7 cellular contexts compared by ENCODE assay signal in the genomic region with DNA sequence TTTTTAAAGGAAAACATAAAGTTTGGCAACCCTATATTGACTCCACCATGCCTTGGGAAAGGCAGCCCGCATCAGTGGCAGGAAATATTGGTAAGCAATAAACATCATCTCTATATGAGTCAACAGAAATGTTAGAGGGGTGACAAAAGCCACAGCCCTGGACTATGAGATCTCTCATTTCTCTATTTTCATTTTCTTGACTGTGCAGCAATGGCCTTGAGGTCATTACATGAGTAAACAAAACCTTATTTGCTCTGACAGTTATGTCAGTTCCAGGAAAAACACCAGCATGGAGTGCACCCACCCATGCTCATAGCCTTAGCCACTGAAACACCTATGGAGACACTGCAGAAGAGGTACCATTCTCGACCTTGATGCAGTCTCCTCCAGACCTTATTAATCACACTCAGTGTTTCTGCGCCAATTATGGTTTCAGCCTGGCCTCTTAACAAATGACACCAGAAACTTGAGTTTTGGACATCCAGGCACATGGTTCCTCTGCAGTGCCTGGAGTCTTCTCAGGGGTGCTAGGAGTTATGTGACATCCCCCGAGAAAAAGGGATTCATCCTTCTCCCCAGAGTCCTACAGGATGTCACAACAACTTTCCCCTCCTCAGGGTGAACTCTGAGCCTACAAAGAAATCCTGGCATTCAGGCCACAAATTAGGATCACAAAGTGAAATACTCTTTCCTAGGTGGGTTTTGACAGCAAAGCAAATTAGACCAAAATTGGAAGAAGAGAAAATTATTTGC. TPM values are rescaled to one million over a fixed set of nuclear protein-coding genes. Genes with fewer than 3 reads are reported as not detected.
DNase-seq lines count a peak whose midpoint lies in the region; ATAC-seq and TF ChIP-seq lines count a peak whose summit lies in the region.

No MANE protein-coding gene starts in this region.

- TF ChIP-seq EP300 in sigmoid colon (IDR thresholded peaks at IDR 0.05): no peak

- DNase-seq in left lobe of liver (ENCODE audit: low spot score): no peak
- no peak for DNase-seq in stimulated activated CD4-positive, alpha-beta T cell treated with anti-CD3 and anti-CD28 coated beads, Interleukin-2, amount 100 ng/mL, for 24 hours
- DNase-seq in inferior parietal cortex (ENCODE audit: extremely low spot score): no peak
- no peak for DNase-seq in sigmoid colon

- TF ChIP-seq CTCF in sigmoid colon (IDR thresholded peaks at IDR 0.05): no peak

- H3K4me1 ChIP-seq in sigmoid colon: peaks cover 0 to 9% (median 3%) of the 10 kb centered on the region in 4 donors

- H3K27ac ChIP-seq in sigmoid colon: no peak overlapping the region

- 71 to 73% methylated on average over 4 of the region's 4 CpGs for WGBS in sigmoid colon, 2 donors

- H3K27me3 ChIP-seq in sigmoid colon: no peaks in the 10 kb centered on the region

- no peaks in the 10 kb centered on the region for H3K36me3 ChIP-seq in sigmoid colon

- TF ChIP-seq POLR2A in sigmoid colon (IDR thresholded peaks at IDR 0.05): no peak

- H3K9me3 ChIP-seq in sigmoid colon: no peaks in the 10 kb centered on the region

- intact Hi-C loops in sigmoid colon (cut with DNase I): no loop called here

- ATAC-seq in GM18873 (IDR thresholded peaks at IDR 0.05; ENCODE audit: low FRiP score, unreplicated experiment): peak; percentile 98
- ATAC-seq in GM21723 (IDR thresholded peaks at IDR 0.05; ENCODE audit: unreplicated experiment): peak; percentile 98
- ATAC-seq in HG03558 (IDR thresholded peaks at IDR 0.05; ENCODE audit: extremely low read depth, unreplicated experiment): peak; percentile 96
- peak; percentile 86 for ATAC-seq in left lobe of liver

- no peak overlapping the region for H3K4me3 ChIP-seq in sigmoid colon

RNA-seq across cellular contexts. Expression of a gene that starts 16.0 kb away (rescaled TPM):
- total RNA-seq in left lobe of liver (84.3 TPM), sigmoid colon (100 to 1,000 TPM; 134 to 232 (median 165) TPM)
- polyA plus RNA-seq in sigmoid colon: 100 to 1,000 TPM in 2 of 3 donors, 10 to 100 TPM in 1; 71.9 to 659 (median 249) TPM
